ENCODE assay signal across 18 cellular contexts in genomic region chr1:227793079-227793947, GRCh38. TPM values are rescaled to one million over a fixed set of nuclear protein-coding genes. Genes with fewer than 3 reads are reported as not detected.
DNase-seq lines count a peak whose midpoint lies in the region; ATAC-seq lines count a peak whose summit lies in the region.
"Had no signal": no experiment of that assay in that cellular context is flagged by ENCODE, and none has a peak within 500 bp of the region (broad histone marks: within the 10 kb centered on the region; RNA-seq: fewer than 3 reads in every experiment).

No MANE protein-coding gene starts in this region.

- H3K4me3 ChIP-seq in GM23248 (no peak overlapping the region), SJCRH30 (no peak overlapping the region), mesenchymal stem cell (ENCODE audit: insufficient read depth in 1 of 2, low read depth in 1 of 2, low read length in 2 of 2) (no peak overlapping the region)
- H3K4me3 ChIP-seq: gastroesophageal sphincter, smooth muscle cell had no signal

- 49 to 62% methylated on average over 8 to 10 of the region's 10 CpGs for WGBS in GM23248 (ENCODE audit: low coverage in 1 of 2, low lambda C conversion rate in 2 of 2, missing lambda C conversion rate in 2 of 2), 2 experiments
- WGBS in mesenchymal stem cell: 80% methylated on average over 10 of the region's 10 CpGs

- no peaks in the 10 kb centered on the region for H3K9me2 ChIP-seq in GM23248 (ENCODE audit: insufficient read depth)

- no peak overlapping the region for H4K91ac ChIP-seq in mesenchymal stem cell (ENCODE audit: low read length)

- no peak overlapping the region for H2BK120ac ChIP-seq in mesenchymal stem cell (ENCODE audit: low read depth, low read length)

- H3K9ac ChIP-seq in GM23248: peak overlapping the region; percentile 28
- peak overlapping the region; percentile 43 for H3K9ac ChIP-seq in mesenchymal stem cell (ENCODE audit: low read length)

- no peak overlapping the region for H3K4me3 Mint-ChIP-seq in activated T-helper 17 cell treated with anti-CD3 and anti-CD28 coated beads, Interleukin-2, amount 50 U/mL, for 72 hours
- H3K4me3 Mint-ChIP-seq: activated CD4-positive, alpha-beta memory T cell treated with anti-CD3 and anti-CD28 coated beads, Interleukin-2, amount 10 ng/mL, durations not matched to agents 7 days and 5 days; memory B cell had no signal

- no peak overlapping the region for H2BK5ac ChIP-seq in mesenchymal stem cell (ENCODE audit: low read depth, low read length, poor library complexity, severe bottlenecking)

- H3K4me1 ChIP-seq in GM23248 (ENCODE audit: insufficient read depth) (peaks cover 17% of the 10 kb centered on the region), SJCRH30 (peaks cover 19% of the 10 kb centered on the region), mesenchymal stem cell (ENCODE audit: control insufficient read depth, insufficient read depth, low read depth, low read length) (peaks cover 37% of the 10 kb centered on the region)
- H3K4me1 ChIP-seq: BE2C had no signal

- H4K8ac ChIP-seq in mesenchymal stem cell (ENCODE audit: low read length): no peak overlapping the region

- in situ Hi-C loops in GM23248 (cut with MboI): no loop called here

- H3K23ac ChIP-seq in mesenchymal stem cell (ENCODE audit: low read length in 2 of 2): no peak overlapping the region

- H3K9me3 Mint-ChIP-seq in activated T-helper 17 cell treated with anti-CD3 and anti-CD28 coated beads, Interleukin-2, amount 50 U/mL, for 72 hours: no peaks in the 10 kb centered on the region
- H3K9me3 Mint-ChIP-seq: activated CD4-positive, alpha-beta memory T cell treated with anti-CD3 and anti-CD28 coated beads, Interleukin-2, amount 10 ng/mL, durations not matched to agents 7 days and 5 days; activated T-helper 2 cell treated with anti-CD3 and anti-CD28 coated beads, Interferon-gamma antibody, Interleukin-2, Interleukin-4, amounts not matched to agents 10 μg/mL and 5 μg/mL and 100 μg/mL, durations not matched to agents 14 hours and 24 hours and 36 hours; memory B cell had no signal

- no peaks in the 10 kb centered on the region for H3K79me2 ChIP-seq in GM23248 (ENCODE audit: insufficient read depth)

- H2AK5ac ChIP-seq in mesenchymal stem cell (ENCODE audit: low read length, severe bottlenecking): peak overlapping the region; percentile 46

- H2AFZ ChIP-seq in GM23248: peak overlapping the region; percentile 22; the same call in 1 of the 2 replicates
- H2AFZ ChIP-seq in mesenchymal stem cell (ENCODE audit: low read depth, low read length): no peak overlapping the region

- no peak overlapping the region for H2BK12ac ChIP-seq in mesenchymal stem cell (ENCODE audit: low read length in 2 of 2)

- H3K36me3 ChIP-seq in GM23248 (ENCODE audit: low read depth) (no peaks in the 10 kb centered on the region), SJCRH30 (no peaks in the 10 kb centered on the region), mesenchymal stem cell (ENCODE audit: control insufficient read depth in 1 of 2, insufficient read depth in 2 of 2, low read depth in 1 of 2, low read length in 2 of 2) (no peaks in the 10 kb centered on the region)
- H3K36me3 ChIP-seq: BE2C, gastroesophageal sphincter had no signal

- H3F3A ChIP-seq in GM23248 (ENCODE audit: insufficient read depth): 0 out of 2 replicates have a peak, but pooled peaks cover 4% of the 10 kb centered on the region

- no peaks in the 10 kb centered on the region for H3K36me3 Mint-ChIP-seq in activated T-helper 17 cell treated with anti-CD3 and anti-CD28 coated beads, Interleukin-2, amount 50 U/mL, for 72 hours (ENCODE audit: low read depth)
- H3K36me3 Mint-ChIP-seq: memory B cell had no signal

- H3K27ac ChIP-seq in GM23248: peak overlapping the region; percentile 77
- H3K27ac ChIP-seq in SJCRH30: peak overlapping the region; percentile 44
- H3K27ac ChIP-seq in mesenchymal stem cell (ENCODE audit: low read length, poor library complexity, severe bottlenecking): no peak overlapping the region

- H3K79me1 ChIP-seq in mesenchymal stem cell (replicated peaks; ENCODE audit: low read length, poor library complexity, severe bottlenecking): no peaks in the 10 kb centered on the region

- H3K9me3 ChIP-seq in GM23248 (ENCODE audit: low read depth) (no peaks in the 10 kb centered on the region), SJCRH30 (replicated peaks) (no peaks in the 10 kb centered on the region), mesenchymal stem cell (ENCODE audit: control insufficient read depth, low read length) (no peaks in the 10 kb centered on the region)
- H3K9me3 ChIP-seq: BE2C, gastroesophageal sphincter had no signal

- no peaks in the 10 kb centered on the region for H4K20me1 ChIP-seq in GM23248 (ENCODE audit: insufficient read depth)

- no peak overlapping the region for H2BK15ac ChIP-seq in mesenchymal stem cell (ENCODE audit: low read depth, poor library complexity, severe bottlenecking)

- H3K27me3 Mint-ChIP-seq in activated T-helper 17 cell treated with anti-CD3 and anti-CD28 coated beads, Interleukin-2, amount 50 U/mL, for 72 hours: no peaks in the 10 kb centered on the region

- no peak overlapping the region for H3K4ac ChIP-seq in mesenchymal stem cell (ENCODE audit: low read depth in 1 of 2, low read length in 2 of 2)

- no peak overlapping the region for H3K27ac Mint-ChIP-seq in activated T-helper 17 cell treated with anti-CD3 and anti-CD28 coated beads, Interleukin-2, amount 50 U/mL, for 72 hours
- H3K27ac Mint-ChIP-seq: activated CD4-positive, alpha-beta memory T cell treated with anti-CD3 and anti-CD28 coated beads, Interleukin-2, amount 10 ng/mL, durations not matched to agents 7 days and 5 days; activated T-helper 2 cell treated with anti-CD3 and anti-CD28 coated beads, Interferon-gamma antibody, Interleukin-2, Interleukin-4, amounts not matched to agents 10 μg/mL and 5 μg/mL and 100 μg/mL, durations not matched to agents 14 hours and 24 hours and 36 hours; memory B cell had no signal

- no peak overlapping the region for H3K18ac ChIP-seq in mesenchymal stem cell (ENCODE audit: low read depth in 1 of 2, low read length in 2 of 2)

- no peaks in the 10 kb centered on the region for H3K4me1 Mint-ChIP-seq in activated T-helper 17 cell treated with anti-CD3 and anti-CD28 coated beads, Interleukin-2, amount 50 U/mL, for 72 hours

- no peak for ATAC-seq in HG03469 (IDR thresholded peaks at IDR 0.05; ENCODE audit: unreplicated experiment)
- ATAC-seq in GM21381 (IDR thresholded peaks at IDR 0.05; ENCODE audit: unreplicated experiment): no peak
- no peak for ATAC-seq in activated T-helper 17 cell treated with anti-CD3 and anti-CD28 coated beads, Interleukin-2, amount 50 U/mL, for 72 hours (replicated peaks)

- DNase-seq in GM23248: no peak
- no peak for DNase-seq in SJCRH30
- no peak for DNase-seq in mesenchymal stem cell
- peak; percentile 16 for DNase-seq in stimulated activated CD8-positive, alpha-beta memory T cell treated with anti-CD3 and anti-CD28 coated beads, Interleukin-4, amount 100 ng/mL, for 48 hours
- DNase-seq in HPDE6-E6E7 (ENCODE audit: extremely low spot score): no peak
- DNase-seq: activated CD4-positive, alpha-beta memory T cell treated with anti-CD3 and anti-CD28 coated beads, Interleukin-2, amount 10 ng/mL, durations not matched to agents 7 days and 5 days; amygdala; DMS153 had no signal

- H3K4me2 ChIP-seq in GM23248 (ENCODE audit: unreplicated experiment) (peak overlapping the region; percentile 12), mesenchymal stem cell (ENCODE audit: low read length, poor library complexity, severe bottlenecking) (no peak overlapping the region)

- no peak overlapping the region for H3K14ac ChIP-seq in mesenchymal stem cell (ENCODE audit: low read length in 2 of 2)

- no peaks in the 10 kb centered on the region for H3K27me3 ChIP-seq in GM23248 (replicated peaks; ENCODE audit: insufficient read depth)
- H3K27me3 ChIP-seq in SJCRH30: no peaks in the 10 kb centered on the region
- H3K27me3 ChIP-seq in mesenchymal stem cell (ENCODE audit: control insufficient read depth in 1 of 2, insufficient read depth in 1 of 2, low read length in 2 of 2): peaks cover 5 to 6% of the 10 kb centered on the region in 2 experiments
- H3K27me3 ChIP-seq: BE2C had no signal

RNA-seq across cellular contexts. Expression of gene PRSS38, which starts 22.2 kb away (rescaled TPM):
- not detected in 2 replicates for total RNA-seq in GM23248 (2014; rRNA removed; shearing (Covaris generic))
- polyA plus RNA-seq in GM23248 (2016; fragmentation: Nextera tagmentation; extraction: Ambion mirVana): not detected in 2 replicates
- total RNA-seq in SJCRH30 (2014; rRNA removed; shearing (Covaris generic)): not detected in 2 replicates
- not detected for polyA plus RNA-seq in mesenchymal stem cell (2013, experiment 1 of 2)
- not detected for polyA plus RNA-seq in mesenchymal stem cell (2013, experiment 2 of 2)
- not detected for total RNA-seq in activated T-helper 17 cell treated with anti-CD3 and anti-CD28 coated beads, Interleukin-2, amount 50 U/mL, for 72 hours
- total RNA-seq: activated CD4-positive, alpha-beta memory T cell treated with anti-CD3 and anti-CD28 coated beads, Interleukin-2, amount 10 ng/mL, durations not matched to agents 7 days and 5 days; activated T-helper 2 cell treated with anti-CD3 and anti-CD28 coated beads, Interferon-gamma antibody, Interleukin-2, Interleukin-4, amounts not matched to agents 10 μg/mL and 5 μg/mL and 100 μg/mL, durations not matched to agents 14 hours and 24 hours and 36 hours; gastroesophageal sphincter; HT-29; MCF 10A; smooth muscle cell had no signal
- polyA plus RNA-seq: smooth muscle cell had no signal

RNA-seq across cellular contexts. Expression of gene SNAP47, which starts 58.1 kb away (rescaled TPM):
- 30.5 and 40.1 TPM in 2 replicates for total RNA-seq in GM23248 (2014; rRNA removed; shearing (Covaris generic))
- polyA plus RNA-seq in GM23248 (2016; fragmentation: Nextera tagmentation; extraction: Ambion mirVana): 29.3 and 32.6 TPM in 2 replicates
- total RNA-seq in SJCRH30 (2014; rRNA removed; shearing (Covaris generic)): 37.8 and 40.0 TPM in 2 replicates
- polyA plus RNA-seq in mesenchymal stem cell (2013, experiment 1 of 2): 17.0 TPM
- polyA plus RNA-seq in mesenchymal stem cell (2013, experiment 2 of 2): 15.9 TPM
- 10 to 100 TPM; 42.9 to 53.6 TPM for total RNA-seq in activated T-helper 17 cell treated with anti-CD3 and anti-CD28 coated beads, Interleukin-2, amount 50 U/mL, for 72 hours

RNA-seq across cellular contexts. Expression of gene JMJD4, which starts 58.2 kb away (rescaled TPM):
- total RNA-seq in GM23248 (2014; rRNA removed; shearing (Covaris generic)): 25.8 and 26.9 TPM in 2 replicates
- polyA plus RNA-seq in GM23248 (2016; fragmentation: Nextera tagmentation; extraction: Ambion mirVana): 16.1 and 17.3 TPM in 2 replicates
- total RNA-seq in SJCRH30 (2014; rRNA removed; shearing (Covaris generic)): 23.4 and 23.8 TPM in 2 replicates
- polyA plus RNA-seq in mesenchymal stem cell (2013, experiment 1 of 2): 9.8 TPM
- 10.1 TPM for polyA plus RNA-seq in mesenchymal stem cell (2013, experiment 2 of 2)
- 10 to 100 TPM; 10.6 to 19.9 TPM for total RNA-seq in activated T-helper 17 cell treated with anti-CD3 and anti-CD28 coated beads, Interleukin-2, amount 50 U/mL, for 72 hours
